1 cellular context compared by ENCODE assay signal in genomic region chr16:10957771-10958486, GRCh38.
TF ChIP-seq lines count a peak whose summit lies in the region.

No MANE protein-coding gene starts in this region.

TF ChIP-seq in HepG2, 621 proteins besides CTCF, POLR2A, EP300 and RAD21:
- TF ChIP-seq CREB1 (IDR thresholded peaks at IDR 0.05) (0 out of 2 replicates have a peak, but pooled peaks have one; percentile 8), CREB1 (CRISPR knock-in tag; IDR thresholded peaks at IDR 0.05) (no peak), ZFP41 (CRISPR knock-in tag; IDR thresholded peaks at IDR 0.05; ENCODE audit: borderline replicate concordance) (no peak), ZNF563 (CRISPR knock-in tag; IDR thresholded peaks at IDR 0.05) (no peak)
